11 cellular contexts compared by ENCODE assay signal in the genomic region with DNA sequence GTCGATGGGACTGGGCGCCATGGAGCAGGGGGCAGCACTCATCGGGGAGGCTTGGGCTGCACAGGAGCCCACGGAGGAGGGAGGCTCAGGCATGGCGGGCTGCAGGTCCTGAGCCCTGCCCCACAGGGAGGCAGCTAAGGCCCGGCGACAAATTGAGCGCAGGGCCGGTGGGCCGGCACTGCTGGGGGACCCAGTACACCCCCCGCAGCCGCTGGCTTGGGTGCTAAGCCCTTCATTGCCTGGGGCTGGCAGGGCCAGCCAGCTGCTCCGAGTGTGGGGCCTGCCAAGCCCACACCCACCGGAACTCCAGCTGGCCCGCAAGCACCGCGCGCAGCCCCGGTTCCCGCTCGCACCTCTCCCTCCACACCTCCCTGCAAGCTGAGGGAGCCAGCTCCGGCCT. TPM values are rescaled to one million over a fixed set of nuclear protein-coding genes. Genes with fewer than 3 reads are reported as not detected.
"Had no signal": no experiment of that assay in that cellular context is flagged by ENCODE, and none has a peak within 500 bp of the region (broad histone marks: within the 10 kb centered on the region; RNA-seq: fewer than 3 reads in every experiment).

No MANE protein-coding gene starts in this region.

RNA-seq across cellular contexts. Expression of a gene that starts 17.9 kb away (rescaled TPM):
- total RNA-seq: OCI-LY7, PC-3, PC-9, Peyer's patch, Right ventricle myocardium inferior, Right ventricle myocardium superior, RPMI7951, SJCRH30, SJSA1, SK-MEL-5 had no signal
- polyA plus RNA-seq: SK-N-SH had no signal
